Comparison of ENCODE assay signal across 8 cellular contexts in the genomic region with DNA sequence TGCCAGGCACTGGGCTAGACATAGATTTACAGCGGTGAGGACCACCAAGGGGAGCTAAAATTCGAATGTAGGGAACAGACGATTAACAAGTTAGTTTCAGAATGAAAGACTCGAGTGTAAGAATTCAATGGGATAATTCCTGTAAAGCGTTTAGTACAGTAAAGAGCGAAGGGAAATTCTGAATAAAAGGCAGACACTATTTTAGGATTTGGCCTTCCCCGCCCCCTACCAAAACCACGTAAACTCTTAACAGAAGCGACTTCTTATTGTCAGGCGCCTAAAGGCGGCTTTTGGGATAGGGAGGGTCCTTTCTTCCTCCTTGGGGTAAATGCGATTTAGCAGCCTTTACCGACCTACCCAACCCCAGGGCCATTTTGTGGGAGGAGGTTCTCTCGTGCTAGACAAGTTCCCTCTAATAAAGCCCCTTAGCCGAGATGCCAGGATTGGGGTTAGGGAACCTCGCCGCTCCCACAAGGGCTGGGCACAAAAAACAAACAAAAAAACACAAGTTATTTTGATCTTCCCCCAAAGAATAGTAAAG. TPM values are rescaled to one million over a fixed set of nuclear protein-coding genes. Genes with fewer than 3 reads are reported as not detected.
DNase-seq lines count a peak whose midpoint lies in the region; FAIRE-seq and TF ChIP-seq lines count a peak whose summit lies in the region.

No MANE protein-coding gene starts in this region.

- H2AK5ac ChIP-seq in mesendoderm (ENCODE audit: low read length) = no peak overlapping the region

- H4K8ac ChIP-seq in mesendoderm (ENCODE audit: low read depth, low read length) = peak overlapping the region; percentile 89

- peak overlapping the region; percentile 53 for H3K18ac ChIP-seq in mesendoderm (ENCODE audit: low read length)

- no CpG with 5 or more reads among the region's 17 CpGs for WGBS in mesendoderm (ENCODE audit: extremely low coverage, insufficient coverage, low lambda C conversion rate)

- peak overlapping the region; percentile 23 for H3K4me2 ChIP-seq in mesendoderm (ENCODE audit: low read length)

- peaks cover under 1% of the 10 kb centered on the region for H3K79me1 ChIP-seq in mesendoderm (ENCODE audit: low read length)

- H3K79me2 ChIP-seq in mesendoderm (ENCODE audit: control insufficient read depth, insufficient read depth, low read length) = peaks cover 27% of the 10 kb centered on the region

- peak overlapping the region; percentile 22 for H4K5ac ChIP-seq in mesendoderm (ENCODE audit: low read length)

- H3K9me3 ChIP-seq in HAP-1 = no peaks in the 10 kb centered on the region

- in situ Hi-C loops in HAP-1 (cut with MboI; ENCODE audit: low sequenced_read_pairs) = loop anchor here (5.0 kb wide), 1 partner anchor 96 kb away; the partner anchor contains the start of gene KAT2B
- in situ Hi-C loops in KBM-7 (cut with MboI; ENCODE audit: low pct_unique_long_range_greater_than_20kb, low sequenced_read_pairs) = no loop called here

- H3K4me1 ChIP-seq in HAP-1 (peaks cover 18% of the 10 kb centered on the region), mesendoderm (ENCODE audit: control insufficient read depth, low read depth, low read length) (no peaks in the 10 kb centered on the region)

- DNase-seq in GM12892 (ENCODE audit: insufficient read length) (peak; percentile 15), HAP-1 (ENCODE audit: low spot score in 2 of 2) (no peak), NCI-H345 (lab: John Stamatoyannopoulos, UW) (peak; percentile 50), cerebellar cortex (ENCODE audit: low spot score) (peak; percentile 10), mesendoderm (no peak), GM20000 (ENCODE audit: low spot score) (no peak), KBM-7 (no peak)
- DNase-seq in activated CD4-positive, alpha-beta T cell treated with anti-CD3 and anti-CD28 coated beads for 1 hour = no peak

- H3K56ac ChIP-seq in mesendoderm (ENCODE audit: low read length) = peak overlapping the region; percentile 73

- peak overlapping the region; percentile 65 for H3K9ac ChIP-seq in mesendoderm (ENCODE audit: low read length)

- no peaks in the 10 kb centered on the region for H3K27me3 ChIP-seq in HAP-1 (ENCODE audit: low read depth)
- H3K27me3 ChIP-seq in mesendoderm (ENCODE audit: insufficient read depth, low read length, poor library complexity) = no peaks in the 10 kb centered on the region

- peak overlapping the region; percentile 30 for H3K27ac ChIP-seq in mesendoderm (ENCODE audit: low read depth, low read length)

- FAIRE-seq in GM12892 (lab: Jason Lieb, UNC) = peak; percentile 38

- no peak for TF ChIP-seq CTCF in GM20000 (IDR thresholded peaks at IDR 0.05; ENCODE audit: extremely low read depth, missing control alignments)

- peak overlapping the region; percentile 75 for H3K4ac ChIP-seq in mesendoderm (ENCODE audit: low read depth, low read length)

- H3K4me3 ChIP-seq in HAP-1 (peak overlapping the region; percentile 93), mesendoderm (ENCODE audit: low read length) (peak overlapping the region; percentile 14)

- peaks cover 11% of the 10 kb centered on the region for H3K36me3 ChIP-seq in HAP-1 (replicated peaks)
- H3K36me3 ChIP-seq in mesendoderm (ENCODE audit: control insufficient read depth, insufficient read depth, low read length) = no peaks in the 10 kb centered on the region

- no peak overlapping the region for H2BK15ac ChIP-seq in mesendoderm (replicated peaks; ENCODE audit: low read depth)

- TF ChIP-seq POLR2A in GM12892 (IDR thresholded peaks at IDR 0.05; ENCODE audit: low read depth, low read length) = no peak

- no peak overlapping the region for H2BK5ac ChIP-seq in mesendoderm (ENCODE audit: low read length)

- H2BK120ac ChIP-seq in mesendoderm (ENCODE audit: low read depth, low read length) = peak overlapping the region; percentile 10

- H3K23ac ChIP-seq in mesendoderm (ENCODE audit: low read length) = no peak overlapping the region

RNA-seq across cellular contexts. Expression of gene RAB5A, which starts 0.5 kb away (rescaled TPM):
- 26.9 TPM for polyA plus RNA-seq in GM12892 (2012; ENCODE audit: missing spikeins)
- 55.2 TPM for polyA plus RNA-seq in mesendoderm (2013, experiment 1 of 2)
- polyA plus RNA-seq in mesendoderm (2013, experiment 2 of 2) = 57.7 TPM

RNA-seq across cellular contexts. Expression of gene EFHB, which starts 12.3 kb away (rescaled TPM):
- polyA plus RNA-seq in GM12892 (2012; ENCODE audit: missing spikeins) = not detected
- 0.35 TPM for polyA plus RNA-seq in mesendoderm (2013, experiment 1 of 2)
- polyA plus RNA-seq in mesendoderm (2013, experiment 2 of 2) = 0.41 TPM

Comparison
In these comparisons a context has a peak if more than half of its experiments do, and no peak if none do; other contexts are left out.
1. DNase-seq: peak in GM12892 (single experiment), NCI-H345 (single experiment) and cerebellar cortex (single experiment); none in HAP-1 (0 of 2), mesendoderm (single experiment), GM20000 (single experiment), KBM-7 (single experiment) and activated CD4-positive, alpha-beta T cell treated with anti-CD3 and anti-CD28 coated beads for 1 hour (single experiment).